In the genomic region with DNA sequence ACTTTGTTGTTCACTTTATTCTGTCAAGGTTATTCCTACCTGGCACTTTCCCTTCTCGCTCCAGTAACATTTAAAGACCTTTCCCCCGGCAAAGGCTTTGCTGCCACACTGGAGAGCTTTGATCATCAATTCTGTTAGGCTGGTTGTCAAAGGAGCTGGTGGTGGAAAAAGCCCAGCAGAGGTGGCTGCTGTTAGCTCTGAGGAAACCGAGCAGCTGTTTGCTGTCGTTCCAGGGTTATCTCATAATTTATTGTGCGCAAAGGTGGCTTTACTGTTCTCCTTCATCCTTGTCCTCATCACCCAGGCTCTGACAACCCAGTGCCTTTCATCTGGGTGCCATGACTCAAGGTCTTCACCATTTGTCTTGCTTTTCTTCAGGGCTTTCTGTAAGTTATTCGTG, we compare ENCODE assay signal across 12 cellular contexts.
"Had no signal": no experiment of that assay in that cellular context is flagged by ENCODE, and none has a peak within 500 bp of the region (broad histone marks: within the 10 kb centered on the region; RNA-seq: fewer than 3 reads in every experiment).

No MANE protein-coding gene starts in this region.

- H3K27ac ChIP-seq: body of pancreas, epithelial cell of prostate, ovary had no signal

- H3K36me3 ChIP-seq: ovary had no signal

- DNase-seq: activated CD4-positive, alpha-beta T cell treated with anti-CD3 and anti-CD28 coated beads for 48 hours; activated CD8-positive, alpha-beta T cell treated with anti-CD3 and anti-CD28 coated beads, Interleukin-2, amount 10 ng/mL, durations not matched to agents 7 days and 5 days; activated naive CD4-positive, alpha-beta T cell treated with anti-CD3 and anti-CD28 coated beads, Interleukin-2, amount 10 ng/mL, durations not matched to agents 7 days and 5 days; amniotic stem cell; body of pancreas; cortex of kidney; effector memory CD4-positive, alpha-beta T cell; left colon; ovary; stimulated activated CD4-positive, alpha-beta T cell treated with anti-CD3 and anti-CD28 coated beads, Interleukin-4, amount 100 ng/mL, for 4 hours had no signal

- H3K9me3 ChIP-seq: body of pancreas, ovary had no signal

- H3K4me1 ChIP-seq: body of pancreas had no signal

- H3K4me3 ChIP-seq: body of pancreas, ovary had no signal

- ATAC-seq: activated CD8-positive, alpha-beta T cell treated with anti-CD3 and anti-CD28 coated beads, Interleukin-2, amount 10 ng/mL, durations not matched to agents 7 days and 5 days; body of pancreas; left colon; WTC11 had no signal

- H3K27me3 ChIP-seq: body of pancreas, ovary had no signal
